In the genomic region with DNA sequence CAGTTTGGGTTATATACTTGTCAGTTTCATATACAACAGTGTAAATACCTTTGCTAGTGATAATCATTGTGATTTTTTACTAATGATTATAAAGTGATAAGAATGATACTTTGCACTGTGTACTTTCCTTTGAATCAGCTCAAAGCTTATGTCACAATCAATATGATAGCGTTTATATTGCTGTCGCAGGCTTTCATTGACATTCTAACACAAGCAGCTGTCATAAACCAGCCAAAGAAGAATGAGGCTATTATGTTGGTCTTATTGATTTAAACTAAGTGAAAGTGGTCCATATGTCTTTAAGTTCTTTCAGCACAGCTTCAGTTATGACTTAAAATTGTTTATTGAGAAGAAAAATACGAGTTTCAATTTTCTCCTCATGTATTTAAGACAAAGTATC, we compare ENCODE assay signal across 24 cellular contexts.
A peak's percentile ranks its signal among the peaks of the same experiment; 100 is the strongest.
DNase-seq lines count a peak whose midpoint lies in the region; ATAC-seq, FAIRE-seq and TF ChIP-seq lines count a peak whose summit lies in the region.
"Had no signal": no experiment of that assay in that cellular context is flagged by ENCODE, and none has a peak within 500 bp of the region (broad histone marks: within the 10 kb centered on the region; RNA-seq: fewer than 3 reads in every experiment).

No MANE protein-coding gene starts in this region.

- H3K27ac ChIP-seq in gastroesophageal sphincter (peak overlapping the region in 3 of 4 donors; percentile 11 to 39 (median 20)), mucosa of rectum (ENCODE audit: low read depth in 2 of 2, low read length in 2 of 2) (peak overlapping the region; percentile 39 to 50), small intestine (ENCODE audit: low read depth in 1 of 2, low read length in 1 of 2) (no peak overlapping the region), neuronal stem cell (replicated peaks; ENCODE audit: low read length) (no peak overlapping the region)
- H3K27ac ChIP-seq: A549; BLaER1 treated with 17β-estradiol and CSF1 and Interleukin-3, amounts not matched to agents 10 nM and 100 nM had no signal

- no peak overlapping the region for H4K91ac ChIP-seq in neuronal stem cell (ENCODE audit: low read depth, low read length, poor library complexity)

- H3K27me3 ChIP-seq in gastroesophageal sphincter, result no peaks in the 10 kb centered on the region
- H3K27me3 ChIP-seq in mucosa of rectum (ENCODE audit: control insufficient read depth in 2 of 2, insufficient read depth in 2 of 2, low read length in 2 of 2), result no peaks in the 10 kb centered on the region
- H3K27me3 ChIP-seq in small intestine (ENCODE audit: control insufficient read depth in 2 of 2, insufficient read depth in 2 of 2, low read length in 2 of 2), result no peaks in the 10 kb centered on the region
- H3K27me3 ChIP-seq in neuronal stem cell (ENCODE audit: control insufficient read depth in 3 of 3, insufficient read depth in 3 of 3, low read depth in 1 of 3, low read length in 3 of 3), result no peaks in the 10 kb centered on the region
- H3K27me3 ChIP-seq: BE2C; BLaER1 treated with 17β-estradiol and CSF1 and Interleukin-3, amounts not matched to agents 10 nM and 100 nM had no signal

- no peak overlapping the region for H3K18ac ChIP-seq in neuronal stem cell (ENCODE audit: low read length)

- no peak overlapping the region for H3K4ac ChIP-seq in neuronal stem cell (ENCODE audit: low read length)

- H3K4me1 ChIP-seq in gastroesophageal sphincter (peaks cover 0 to 49% (median 8%) of the 10 kb centered on the region in 3 donors), mucosa of rectum (ENCODE audit: control insufficient read depth in 2 of 2, insufficient read depth in 2 of 2, low read length in 2 of 2) (peaks cover 0 to 15% of the 10 kb centered on the region in 2 donors), small intestine (ENCODE audit: control insufficient read depth in 2 of 2, insufficient read depth in 1 of 2, low read depth in 1 of 2, low read length in 1 of 2) (peaks cover 0 to 3% of the 10 kb centered on the region in 2 donors), neuronal stem cell (ENCODE audit: control insufficient read depth in 2 of 2, insufficient read depth in 1 of 2, low read depth in 1 of 2, low read length in 2 of 2) (peaks cover 2 to 12% of the 10 kb centered on the region in 2 donors)
- H3K4me1 ChIP-seq: A549; BE2C; BLaER1 treated with 17β-estradiol and CSF1 and Interleukin-3, amounts not matched to agents 10 nM and 100 nM had no signal

- H2BK120ac ChIP-seq in neuronal stem cell (ENCODE audit: low read depth, low read length), result no peak overlapping the region

- H3K36me3 ChIP-seq in gastroesophageal sphincter, result no peaks in the 10 kb centered on the region
- no peaks in the 10 kb centered on the region for H3K36me3 ChIP-seq in mucosa of rectum (ENCODE audit: control insufficient read depth in 2 of 2, insufficient read depth in 2 of 2, low read length in 2 of 2)
- H3K36me3 ChIP-seq in small intestine (ENCODE audit: control insufficient read depth in 2 of 2, insufficient read depth in 2 of 2, low read length in 2 of 2), result no peaks in the 10 kb centered on the region
- H3K36me3 ChIP-seq in neuronal stem cell (replicated peaks in 1 of 2; ENCODE audit: control insufficient read depth in 2 of 2, insufficient read depth in 2 of 2, low read length in 2 of 2), result no peaks in the 10 kb centered on the region
- H3K36me3 ChIP-seq: BE2C; BLaER1 treated with 17β-estradiol and CSF1 and Interleukin-3, amounts not matched to agents 10 nM and 100 nM had no signal

- no peak for ATAC-seq in gastroesophageal sphincter
- ATAC-seq: A549, GM23338, HCT116 had no signal

- TF ChIP-seq CTCF in gastroesophageal sphincter (IDR thresholded peaks at IDR 0.05), result no peak

- no peak overlapping the region for H4K8ac ChIP-seq in neuronal stem cell (ENCODE audit: low read depth, low read length)

- no peak overlapping the region for H2BK12ac ChIP-seq in neuronal stem cell (ENCODE audit: low read length)

- no peak overlapping the region for H3K23ac ChIP-seq in neuronal stem cell (ENCODE audit: low read depth, low read length, poor library complexity)

- no peak overlapping the region for H2BK5ac ChIP-seq in neuronal stem cell (ENCODE audit: low read length)

- peak; percentile 71 for FAIRE-seq in small intestine (lab: Jason Lieb, UNC)
- FAIRE-seq: A549, D721Med, GM12891, GM18507 had no signal

- H3K9ac ChIP-seq in mucosa of rectum (ENCODE audit: low read depth in 1 of 2, low read length in 2 of 2) (no peak overlapping the region), neuronal stem cell (ENCODE audit: low read depth, low read length, poor library complexity) (no peak overlapping the region)
- H3K9ac ChIP-seq: BLaER1 treated with 17β-estradiol and CSF1 and Interleukin-3, amounts not matched to agents 10 nM and 100 nM had no signal

- no peak for TF ChIP-seq EP300 in gastroesophageal sphincter (IDR thresholded peaks at IDR 0.05)

- in situ Hi-C loops in SK-MEL-5 (cut with HindIII; ENCODE audit: low pct_unique_long_range_greater_than_20kb, low sequenced_read_pairs), result no loop called here

- H3K4me2 ChIP-seq in neuronal stem cell (ENCODE audit: insufficient read depth, low read length, poor library complexity, severe bottlenecking), result no peak overlapping the region
- H3K4me2 ChIP-seq: A549; BLaER1 treated with 17β-estradiol and CSF1 and Interleukin-3, amounts not matched to agents 10 nM and 100 nM; GM23338 had no signal

- TF ChIP-seq POLR2A in gastroesophageal sphincter (IDR thresholded peaks at IDR 0.05), result no peak

- WGBS in gastroesophageal sphincter (ENCODE audit: low coverage in 1 of 2), 2 donors, result 83 to 84% methylated on average over 3 of the region's 3 CpGs
- WGBS in small intestine, 3 donors, result 9 to 50% (median 24%) methylated on average over 3 of the region's 3 CpGs
- WGBS in neuronal stem cell (ENCODE audit: extremely low coverage in 2 of 2, insufficient read length in 2 of 2, insufficient replicate concordance in 1 of 2), 2 donors, result no CpG with 5 or more reads among the region's 3 CpGs

- H3K4me3 ChIP-seq in gastroesophageal sphincter (no peak overlapping the region), mucosa of rectum (ENCODE audit: low read length in 2 of 2) (no peak overlapping the region), small intestine (ENCODE audit: low read depth in 1 of 2, low read length in 2 of 2) (no peak overlapping the region), neuronal stem cell (ENCODE audit: low read length in 2 of 2) (no peak overlapping the region)
- H3K4me3 ChIP-seq: A549; BLaER1 treated with 17β-estradiol and CSF1 and Interleukin-3, amounts not matched to agents 10 nM and 100 nM; GM23338 had no signal

- H2BK15ac ChIP-seq in neuronal stem cell (ENCODE audit: low read length), result no peak overlapping the region

- H2AK5ac ChIP-seq in neuronal stem cell (ENCODE audit: low read depth, low read length), result no peak overlapping the region

- no peak overlapping the region for H3K14ac ChIP-seq in neuronal stem cell (ENCODE audit: low read length)

- no peaks in the 10 kb centered on the region for H3K9me3 ChIP-seq in gastroesophageal sphincter
- H3K9me3 ChIP-seq in mucosa of rectum (ENCODE audit: control insufficient read depth in 2 of 2, low read length in 2 of 2), result no peaks in the 10 kb centered on the region
- H3K9me3 ChIP-seq in small intestine (ENCODE audit: control insufficient read depth, low read depth), result no peaks in the 10 kb centered on the region
- H3K9me3 ChIP-seq in neuronal stem cell (replicated peaks in 1 of 2; ENCODE audit: control insufficient read depth in 2 of 2, insufficient read depth in 1 of 2, low read depth in 1 of 2, low read length in 2 of 2), result no peaks in the 10 kb centered on the region
- H3K9me3 ChIP-seq: A549; BE2C; BLaER1 treated with 17β-estradiol and CSF1 and Interleukin-3, amounts not matched to agents 10 nM and 100 nM had no signal

- no peak overlapping the region for H2AFZ ChIP-seq in neuronal stem cell (ENCODE audit: low read length)
- H2AFZ ChIP-seq: GM23338 had no signal

- H3K79me1 ChIP-seq in neuronal stem cell (ENCODE audit: low read depth, low read length), result no peaks in the 10 kb centered on the region

- DNase-seq in SK-MEL-5 (ENCODE audit: low read depth, low spot score) (peak; percentile 29), small intestine (peak; percentile 77), iPS-NIHi7 (ENCODE audit: extremely low spot score) (no peak), cerebellar cortex (ENCODE audit: low spot score) (no peak), neuronal stem cell (ENCODE audit: low spot score) (no peak)
- DNase-seq: 8988T; ACHN; AML-193; BE2C; CD4-positive, alpha-beta T cell; CD8-positive, alpha-beta memory T cell; DMS 273 treated with DMSO at 0.1 percent for 48 hours; DMS79 treated with DMSO at 0.1 percent for 48 hours; GF-D8; H9 had no signal

Comparison
In these comparisons a context has a peak if more than half of its experiments do, and no peak if none do; other contexts are left out.
1. DNase-seq: peak in SK-MEL-5 (single experiment) and small intestine (single experiment); none in iPS-NIHi7 (single experiment), cerebellar cortex (single experiment) and neuronal stem cell (single experiment).
2. H3K27ac ChIP-seq: peak in gastroesophageal sphincter (3 of 4) and mucosa of rectum (2 of 2); none in small intestine (0 of 2) and neuronal stem cell (single experiment).